In the genomic region with DNA sequence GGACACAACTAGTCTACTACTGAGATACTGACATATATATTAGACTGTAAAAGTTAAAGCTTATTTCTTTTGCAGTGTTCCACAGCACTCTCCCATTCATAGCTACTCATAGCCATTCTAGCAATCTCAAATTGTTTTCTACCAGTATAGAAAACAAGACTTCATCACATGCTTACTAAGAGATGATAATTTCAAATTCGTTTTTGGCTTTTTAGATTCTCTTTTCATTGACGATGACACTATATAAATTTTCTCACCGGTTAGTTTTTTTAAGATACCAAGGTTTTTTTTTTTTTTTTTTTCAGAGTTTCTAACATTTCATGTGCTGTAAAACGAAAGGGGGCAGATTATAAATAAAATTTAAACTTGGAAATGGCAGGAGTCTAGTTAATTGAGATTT, we compare ENCODE assay signal across 26 cellular contexts.
DNase-seq lines count a peak whose midpoint lies in the region; ATAC-seq, FAIRE-seq and TF ChIP-seq lines count a peak whose summit lies in the region.
"Had no signal": no experiment of that assay in that cellular context is flagged by ENCODE, and none has a peak within 500 bp of the region (broad histone marks: within the 10 kb centered on the region; RNA-seq: fewer than 3 reads in every experiment).

No MANE protein-coding gene starts in this region.

- H3K4me1 ChIP-seq in KMS-11 (ENCODE audit: low read depth, poor library complexity, severe bottlenecking): peaks cover 92% of the 10 kb centered on the region
- H3K4me1 ChIP-seq: ascending aorta, BE2C, tibial nerve had no signal

- peaks cover 90% of the 10 kb centered on the region for H3K79me2 ChIP-seq in KMS-11 (ENCODE audit: insufficient read depth, low read depth)

- no peaks in the 10 kb centered on the region for H3K27me3 Mint-ChIP-seq in activated naive CD4-positive, alpha-beta T cell treated with anti-CD3 and anti-CD28 coated beads, Interleukin-2, amount 50 U/mL, for 24 hours
- no peaks in the 10 kb centered on the region for H3K27me3 Mint-ChIP-seq in central memory CD8-positive, alpha-beta T cell
- H3K27me3 Mint-ChIP-seq in stimulated activated naive B cell treated with anti-CD40 and anti-IgM and Interleukin-4, amounts not matched to agents 10 μg/mL and 1 μg/mL and 100 μg/mL, for 72 hours: no peaks in the 10 kb centered on the region
- H3K27me3 Mint-ChIP-seq: activated CD4-positive, alpha-beta T cell treated with anti-CD3 and anti-CD28 coated beads for 36 hours had no signal

- no peak overlapping the region for H3K4me3 ChIP-seq in KMS-11 (IDR thresholded peaks at IDR 0.05; ENCODE audit: insufficient read depth, low read depth, low read length)
- H3K4me3 ChIP-seq: ascending aorta, tibial nerve had no signal

- peak overlapping the region; percentile 11; the same call in 1 of the 2 replicates for H3K27ac ChIP-seq in KMS-11
- H3K27ac ChIP-seq: ascending aorta, epithelial cell of prostate, tibial nerve had no signal

- no peaks in the 10 kb centered on the region for H3K36me3 ChIP-seq in KMS-11 (ENCODE audit: insufficient read depth)
- H3K36me3 ChIP-seq: ascending aorta, BE2C, tibial nerve had no signal

- no peaks in the 10 kb centered on the region for H3K9me3 Mint-ChIP-seq in activated naive CD4-positive, alpha-beta T cell treated with anti-CD3 and anti-CD28 coated beads, Interleukin-2, amount 50 U/mL, for 24 hours
- H3K9me3 Mint-ChIP-seq in central memory CD8-positive, alpha-beta T cell: no peaks in the 10 kb centered on the region
- no peaks in the 10 kb centered on the region for H3K9me3 Mint-ChIP-seq in stimulated activated naive B cell treated with anti-CD40 and anti-IgM and Interleukin-4, amounts not matched to agents 10 μg/mL and 1 μg/mL and 100 μg/mL, for 72 hours
- H3K9me3 Mint-ChIP-seq: activated naive CD4-positive, alpha-beta T cell treated with anti-CD3 and anti-CD28 coated beads, Interleukin-2, amount 50 U/mL, for 72 hours had no signal

- H2AFZ ChIP-seq in KMS-11 (ENCODE audit: low read depth): no peak overlapping the region

- peak overlapping the region; percentile 79; the same call in 1 of the 2 replicates for H3K4me2 ChIP-seq in KMS-11

- H3K4me3 Mint-ChIP-seq in activated naive CD4-positive, alpha-beta T cell treated with anti-CD3 and anti-CD28 coated beads, Interleukin-2, amount 50 U/mL, for 24 hours: peak overlapping the region; percentile 33
- H3K4me3 Mint-ChIP-seq in central memory CD8-positive, alpha-beta T cell: no peak overlapping the region
- no peak overlapping the region for H3K4me3 Mint-ChIP-seq in stimulated activated naive B cell treated with anti-CD40 and anti-IgM and Interleukin-4, amounts not matched to agents 10 μg/mL and 1 μg/mL and 100 μg/mL, for 72 hours
- H3K4me3 Mint-ChIP-seq: activated CD4-positive, alpha-beta T cell treated with anti-CD3 and anti-CD28 coated beads for 36 hours had no signal

- DNase-seq in activated naive CD4-positive, alpha-beta T cell (lab: John Stamatoyannopoulos, UW): no peak
- DNase-seq in central memory CD8-positive, alpha-beta T cell (ENCODE audit: low spot score in 2 of 2): no peak
- DNase-seq in stimulated activated naive B cell treated with anti-CD40 and anti-IgM and Interleukin-4, amounts not matched to agents 10 μg/mL and 1 μg/mL and 100 μg/mL, for 72 hours: no peak
- DNase-seq in urothelium cell line (ENCODE audit: low spot score): no peak
- no peak for DNase-seq in NCI-H1105 treated with DMSO at 0.1 percent for 48 hours (lab: John Stamatoyannopoulos, UW)
- DNase-seq in midbrain (lab: John Stamatoyannopoulos, UW): no peak
- DNase-seq: ACHN; activated CD4-positive, alpha-beta T cell treated with anti-CD3 and anti-CD28 coated beads for 36 hours; BE2C; effector CD8-positive, alpha-beta T cell; hypothalamus; NCI-H146; NCI-H2107; NCI-H774; right cardiac atrium; SIG-M5; stimulated activated CD4-positive, alpha-beta T cell treated with anti-CD3 and anti-CD28 coated beads, Interleukin-1b, Interleukin-23, amount 100 ng/mL, for 48 hours; T-helper 9 cell had no signal

- H4K20me1 ChIP-seq in KMS-11 (ENCODE audit: insufficient read depth): no peaks in the 10 kb centered on the region

- H3K27me3 ChIP-seq in KMS-11 (ENCODE audit: insufficient read depth, low read depth): no peaks in the 10 kb centered on the region

- no peak for FAIRE-seq in urothelium cell line (lab: Jason Lieb, UNC)
- FAIRE-seq: colon had no signal

- ATAC-seq in central memory CD8-positive, alpha-beta T cell (replicated peaks; ENCODE audit: extremely low read depth, poor library complexity, severe bottlenecking): no peak
- no peak for ATAC-seq in stimulated activated naive B cell treated with anti-CD40 and anti-IgM and Interleukin-4, amounts not matched to agents 10 μg/mL and 1 μg/mL and 100 μg/mL, for 72 hours (replicated peaks)
- ATAC-seq: activated CD4-positive, alpha-beta T cell treated with anti-CD3 and anti-CD28 coated beads for 36 hours; activated naive CD4-positive, alpha-beta T cell treated with anti-CD3 and anti-CD28 coated beads, Interleukin-2, amount 50 U/mL, for 72 hours; left lobe of liver; right cardiac atrium had no signal

- H3K9ac ChIP-seq in KMS-11: no peak overlapping the region

- H3K36me3 Mint-ChIP-seq in activated naive CD4-positive, alpha-beta T cell treated with anti-CD3 and anti-CD28 coated beads, Interleukin-2, amount 50 U/mL, for 24 hours: peaks cover 10% of the 10 kb centered on the region
- H3K36me3 Mint-ChIP-seq in central memory CD8-positive, alpha-beta T cell (ENCODE audit: insufficient read depth): peaks cover 15% of the 10 kb centered on the region
- H3K36me3 Mint-ChIP-seq in stimulated activated naive B cell treated with anti-CD40 and anti-IgM and Interleukin-4, amounts not matched to agents 10 μg/mL and 1 μg/mL and 100 μg/mL, for 72 hours: peaks cover 42 to 51% of the 10 kb centered on the region in 2 donors

- H3K4me1 Mint-ChIP-seq in activated naive CD4-positive, alpha-beta T cell treated with anti-CD3 and anti-CD28 coated beads, Interleukin-2, amount 50 U/mL, for 24 hours: peaks cover 83% of the 10 kb centered on the region
- peaks cover 60% of the 10 kb centered on the region for H3K4me1 Mint-ChIP-seq in central memory CD8-positive, alpha-beta T cell
- peaks cover 41 to 72% of the 10 kb centered on the region in 2 donors for H3K4me1 Mint-ChIP-seq in stimulated activated naive B cell treated with anti-CD40 and anti-IgM and Interleukin-4, amounts not matched to agents 10 μg/mL and 1 μg/mL and 100 μg/mL, for 72 hours

- H3K27ac Mint-ChIP-seq in activated naive CD4-positive, alpha-beta T cell treated with anti-CD3 and anti-CD28 coated beads, Interleukin-2, amount 50 U/mL, for 24 hours: peak overlapping the region; percentile 87
- H3K27ac Mint-ChIP-seq in central memory CD8-positive, alpha-beta T cell (ENCODE audit: low read depth): peak overlapping the region; percentile 82
- H3K27ac Mint-ChIP-seq in stimulated activated naive B cell treated with anti-CD40 and anti-IgM and Interleukin-4, amounts not matched to agents 10 μg/mL and 1 μg/mL and 100 μg/mL, for 72 hours: peak overlapping the region; percentile 60
- H3K27ac Mint-ChIP-seq: activated CD4-positive, alpha-beta T cell treated with anti-CD3 and anti-CD28 coated beads for 36 hours; activated naive CD4-positive, alpha-beta T cell treated with anti-CD3 and anti-CD28 coated beads, Interleukin-2, amount 50 U/mL, for 72 hours had no signal

- no peak for TF ChIP-seq CTCF in KMS-11 (conservative IDR thresholded peaks at IDR 0.05; ENCODE audit: low read depth, low read length)
